ENCODE assay signal across 19 cellular contexts in the genomic region with DNA sequence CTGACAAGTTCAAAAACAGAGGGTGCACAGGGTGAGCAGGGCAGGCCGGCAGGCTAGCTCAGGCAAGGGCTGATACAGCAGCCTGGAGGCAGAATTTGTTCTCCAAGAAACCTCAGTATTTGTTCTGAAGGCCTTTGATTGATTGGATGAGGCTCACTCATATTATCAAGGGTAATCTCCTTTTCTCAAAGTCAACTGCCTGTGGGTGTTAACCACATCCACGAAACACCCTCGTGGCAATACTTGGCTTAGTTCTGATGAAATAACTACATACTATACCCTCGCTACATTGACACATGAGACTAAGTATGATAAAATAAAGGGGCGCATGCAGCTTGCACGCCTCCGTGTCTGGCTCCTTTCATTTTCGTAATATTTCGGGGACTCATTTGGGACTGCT. TPM values are rescaled to one million over a fixed set of nuclear protein-coding genes. Genes with fewer than 3 reads are reported as not detected.
DNase-seq lines count a peak whose midpoint lies in the region; TF ChIP-seq lines count a peak whose summit lies in the region.
"Had no signal": no experiment of that assay in that cellular context is flagged by ENCODE, and none has a peak within 500 bp of the region (broad histone marks: within the 10 kb centered on the region; RNA-seq: fewer than 3 reads in every experiment).

No MANE protein-coding gene starts in this region.

- H3K9ac ChIP-seq in Loucy (ENCODE audit: low read depth, low read length, poor library complexity, severe bottlenecking), result peak overlapping the region; percentile 61
- H3K9ac ChIP-seq in SK-N-SH, result no peak overlapping the region
- H3K9ac ChIP-seq: KMS-11 had no signal

- POLR2A ChIA-PET in activated CD4-positive, alpha-beta T cell treated with anti-CD3 and anti-CD28 coated beads, Interleukin-2, amount 10 ng/mL, durations not matched to agents 7 days and 5 days (lab: Charles Lee), result no interaction called here
- POLR2A ChIA-PET in SK-N-SH (lab: Yijun Ruan, JAX), result no interaction called here

- CTCF ChIA-PET in activated CD4-positive, alpha-beta T cell treated with anti-CD3 and anti-CD28 coated beads, Interleukin-2, amount 10 ng/mL, durations not matched to agents 7 days and 5 days (lab: Charles Lee), result interaction anchor here (1.3 to 2.8 kb wide), 3 partner anchors 10 to 126 kb away, joined by 3 to 12 read pairs (median 8); no protein-coding TSS in a partner anchor
- CTCF ChIA-PET in SK-N-SH (lab: Yijun Ruan, JAX), result interaction anchor here (1.0 to 3.1 kb wide), 6 partner anchors 11 to 246 kb away, joined by 3 to 23 read pairs (median 5); no protein-coding TSS in a partner anchor

- H2AFZ ChIP-seq in Loucy (ENCODE audit: low read length) (no peak overlapping the region), SK-N-SH (ENCODE audit: low read depth) (no peak overlapping the region)
- H2AFZ ChIP-seq: PC-9 had no signal

- peaks cover under 1% of the 10 kb centered on the region for H4K20me1 ChIP-seq in Loucy (ENCODE audit: insufficient read depth, low read length, poor library complexity, severe bottlenecking)
- H4K20me1 ChIP-seq in SK-N-SH (ENCODE audit: insufficient read depth), result no peaks in the 10 kb centered on the region

- peaks cover 8% of the 10 kb centered on the region; the same call in 1 of the 2 replicates for H3F3A ChIP-seq in Loucy (ENCODE audit: low read depth)
- no peaks in the 10 kb centered on the region for H3F3A ChIP-seq in SK-N-SH (replicated peaks; ENCODE audit: insufficient read depth)

- no peak overlapping the region for H3K27ac ChIP-seq in SK-N-SH (ENCODE audit: low read depth in 2 of 2, low read length in 1 of 2)
- H3K27ac ChIP-seq: foreskin keratinocyte, KMS-11, PC-9, SK-N-MC, WERI-Rb-1 had no signal

- no peaks in the 10 kb centered on the region for H3K36me3 ChIP-seq in Loucy (ENCODE audit: insufficient read depth, low read length)
- H3K36me3 ChIP-seq in SK-N-SH (replicated peaks in 1 of 2; ENCODE audit: control insufficient read depth in 1 of 2, insufficient read depth in 2 of 2, low read length in 1 of 2), result no peaks in the 10 kb centered on the region
- H3K36me3 ChIP-seq: WERI-Rb-1 had no signal

- H3K27me3 ChIP-seq in Loucy (ENCODE audit: insufficient read depth, low read length, poor library complexity, severe bottlenecking), result no peaks in the 10 kb centered on the region
- peaks cover 18% of the 10 kb centered on the region; the same call in 1 of the 2 replicates for H3K27me3 ChIP-seq in SK-N-SH (ENCODE audit: insufficient read depth)

- no peaks in the 10 kb centered on the region for H3K9me3 ChIP-seq in Loucy (ENCODE audit: insufficient read depth, low read depth, low read length)
- no peaks in the 10 kb centered on the region for H3K9me3 ChIP-seq in SK-N-SH
- H3K9me3 ChIP-seq: Caco-2 had no signal

- peaks cover 28% of the 10 kb centered on the region for H3K4me1 Mint-ChIP-seq in activated CD4-positive, alpha-beta T cell treated with anti-CD3 and anti-CD28 coated beads, Interleukin-2, amount 10 ng/mL, durations not matched to agents 7 days and 5 days

- no peaks in the 10 kb centered on the region for H3K36me3 Mint-ChIP-seq in activated CD4-positive, alpha-beta T cell treated with anti-CD3 and anti-CD28 coated beads, Interleukin-2, amount 10 ng/mL, durations not matched to agents 7 days and 5 days (ENCODE audit: low read depth)

- DNase-seq in activated CD8-positive, alpha-beta memory T cell treated with anti-CD3 and anti-CD28 coated beads, Interleukin-2, amount 50 U/mL, for 4 hours, result peak; percentile 33
- DNase-seq in activated CD8-positive, alpha-beta memory T cell treated with anti-CD3 and anti-CD28 coated beads for 24 hours, result no peak
- DNase-seq in activated CD4-positive, alpha-beta T cell treated with anti-CD3 and anti-CD28 coated beads, Interleukin-2, amount 10 ng/mL, durations not matched to agents 7 days and 5 days, result peak; percentile 59
- DNase-seq in erythroblast (lab: John Stamatoyannopoulos, UW), result peak; percentile 56 to 72
- DNase-seq in NCI-H2107 treated with DMSO at 0.1 percent for 48 hours (lab: John Stamatoyannopoulos, UW; ENCODE audit: unreplicated experiment), result no peak
- DNase-seq in SK-N-SH, result no peak
- DNase-seq in NCI-H2081 (lab: John Stamatoyannopoulos, UW), result no peak
- DNase-seq: Caco-2, foreskin keratinocyte, NCI-H146, NCI-H446 treated with DMSO at 0.1 percent for 48 hours, PC-9, trophoblast cell, WERI-Rb-1 had no signal

- no peaks in the 10 kb centered on the region for H3K9me2 ChIP-seq in Loucy (replicated peaks; ENCODE audit: low read depth, low read length)
- no peaks in the 10 kb centered on the region for H3K9me2 ChIP-seq in SK-N-SH

- H3K79me2 ChIP-seq in Loucy (ENCODE audit: insufficient read depth, low read length) (peaks cover 4% of the 10 kb centered on the region), SK-N-SH (ENCODE audit: insufficient read depth) (peaks cover 1% of the 10 kb centered on the region; the same call in 1 of the 2 replicates)

- 73% methylated on average over 9 of the region's 9 CpGs for WGBS in SK-N-SH (ENCODE audit: low lambda C conversion rate)

- H3K9me3 Mint-ChIP-seq in activated CD4-positive, alpha-beta T cell treated with anti-CD3 and anti-CD28 coated beads, Interleukin-2, amount 10 ng/mL, durations not matched to agents 7 days and 5 days, result no peaks in the 10 kb centered on the region
- H3K9me3 Mint-ChIP-seq: nephron had no signal

- peak overlapping the region; percentile 67 for H3K27ac Mint-ChIP-seq in activated CD4-positive, alpha-beta T cell treated with anti-CD3 and anti-CD28 coated beads, Interleukin-2, amount 10 ng/mL, durations not matched to agents 7 days and 5 days
- H3K27ac Mint-ChIP-seq: nephron had no signal

- TF ChIP-seq EP300 in SK-N-SH (IDR thresholded peaks at IDR 0.05; ENCODE audit: borderline replicate concordance in 1 of 2, low read depth in 1 of 2, low read length in 1 of 2), result no peak

- H3K4me2 ChIP-seq in Loucy (ENCODE audit: low read depth, low read length, poor library complexity, severe bottlenecking), result peak overlapping the region; percentile 86
- no peak overlapping the region for H3K4me2 ChIP-seq in SK-N-SH
- H3K4me2 ChIP-seq: KMS-11, PC-9 had no signal

- no peak for TF ChIP-seq POLR2A in erythroblast (IDR thresholded peaks at IDR 0.05; ENCODE audit: low read length)

- H3K4me3 ChIP-seq in Loucy (ENCODE audit: low read length, poor library complexity, severe bottlenecking), result peak overlapping the region; percentile 63
- no peak overlapping the region for H3K4me3 ChIP-seq in SK-N-SH (ENCODE audit: low read depth in 2 of 2, low read length in 1 of 2)
- H3K4me3 ChIP-seq: lung, PC-9, SK-N-MC had no signal

- TF ChIP-seq CTCF in Loucy (conservative IDR thresholded peaks at IDR 0.05; ENCODE audit: low read length) (no peak), SK-N-SH (IDR thresholded peaks at IDR 0.05) (no peak)

- H3K4me1 ChIP-seq in Loucy (ENCODE audit: insufficient read depth, low read length, poor library complexity, severe bottlenecking) (peaks cover 51% of the 10 kb centered on the region), SK-N-SH (ENCODE audit: control insufficient read depth in 1 of 2, insufficient read depth in 2 of 2, low read depth in 1 of 2, low read length in 1 of 2) (peaks cover 0 to 9% of the 10 kb centered on the region in 2 experiments; a peak in 1 of 4 replicates)
- H3K4me1 ChIP-seq: foreskin keratinocyte had no signal

- no peak for TF ChIP-seq RAD21 in SK-N-SH (IDR thresholded peaks at IDR 0.05; ENCODE audit: low read length)

- H3K4me3 Mint-ChIP-seq in activated CD4-positive, alpha-beta T cell treated with anti-CD3 and anti-CD28 coated beads, Interleukin-2, amount 10 ng/mL, durations not matched to agents 7 days and 5 days, result no peak overlapping the region
- H3K4me3 Mint-ChIP-seq: nephron had no signal

- peaks cover 16% of the 10 kb centered on the region for H3K27me3 Mint-ChIP-seq in activated CD4-positive, alpha-beta T cell treated with anti-CD3 and anti-CD28 coated beads, Interleukin-2, amount 10 ng/mL, durations not matched to agents 7 days and 5 days

TF ChIP-seq in SK-N-SH, 30 proteins besides CTCF, POLR2A, EP300 and RAD21 (continues in another document):
- TF ChIP-seq, protein P1, sequence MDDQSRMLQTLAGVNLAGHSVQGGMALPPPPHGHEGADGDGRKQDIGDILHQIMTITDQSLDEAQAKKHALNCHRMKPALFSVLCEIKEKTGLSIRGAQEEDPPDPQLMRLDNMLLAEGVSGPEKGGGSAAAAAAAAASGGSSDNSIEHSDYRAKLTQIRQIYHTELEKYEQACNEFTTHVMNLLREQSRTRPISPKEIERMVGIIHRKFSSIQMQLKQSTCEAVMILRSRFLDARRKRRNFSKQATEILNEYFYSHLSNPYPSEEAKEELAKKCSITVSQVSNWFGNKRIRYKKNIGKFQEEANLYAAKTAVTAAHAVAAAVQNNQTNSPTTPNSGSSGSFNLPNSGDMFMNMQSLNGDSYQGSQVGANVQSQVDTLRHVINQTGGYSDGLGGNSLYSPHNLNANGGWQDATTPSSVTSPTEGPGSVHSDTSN (IDR thresholded peaks at IDR 0.05), result no peak
- TF ChIP-seq SMC3 (IDR thresholded peaks at IDR 0.05; ENCODE audit: low read depth, low read length), result no peak
- TF ChIP-seq, protein P2, sequence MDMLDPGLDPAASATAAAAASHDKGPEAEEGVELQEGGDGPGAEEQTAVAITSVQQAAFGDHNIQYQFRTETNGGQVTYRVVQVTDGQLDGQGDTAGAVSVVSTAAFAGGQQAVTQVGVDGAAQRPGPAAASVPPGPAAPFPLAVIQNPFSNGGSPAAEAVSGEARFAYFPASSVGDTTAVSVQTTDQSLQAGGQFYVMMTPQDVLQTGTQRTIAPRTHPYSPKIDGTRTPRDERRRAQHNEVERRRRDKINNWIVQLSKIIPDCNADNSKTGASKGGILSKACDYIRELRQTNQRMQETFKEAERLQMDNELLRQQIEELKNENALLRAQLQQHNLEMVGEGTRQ (IDR thresholded peaks at IDR 0.05; ENCODE audit: borderline replicate concordance, low read depth, low read length), result no peak

RNA-seq across cellular contexts. Expression of a gene that starts 4.4 kb away (rescaled TPM):
- 10 to 100 TPM; 38.5 to 43.1 TPM for total RNA-seq in activated CD4-positive, alpha-beta T cell treated with anti-CD3 and anti-CD28 coated beads, Interleukin-2, amount 10 ng/mL, durations not matched to agents 7 days and 5 days
- polyA plus RNA-seq in SK-N-SH (2012; rRNA removed), result 24.3 and 25.1 TPM in 2 replicates
- polyA plus RNA-seq in SK-N-SH (2012; cell fraction: cytosol; rRNA removed), result 20.7 and 25.7 TPM in 2 replicates
- polyA plus RNA-seq in SK-N-SH (2012; cell fraction: nucleus; rRNA removed), result 39.2 and 43.0 TPM in 2 replicates

Comparison
In these comparisons a context has a peak if more than half of its experiments do, and no peak if none do; other contexts are left out.
1. DNase-seq: peak in activated CD8-positive, alpha-beta memory T cell treated with anti-CD3 and anti-CD28 coated beads, Interleukin-2, amount 50 U/mL, for 4 hours (single experiment), activated CD4-positive, alpha-beta T cell treated with anti-CD3 and anti-CD28 coated beads, Interleukin-2, amount 10 ng/mL, durations not matched to agents 7 days and 5 days (single experiment) and erythroblast (2 of 2); none in activated CD8-positive, alpha-beta memory T cell treated with anti-CD3 and anti-CD28 coated beads for 24 hours (single experiment), NCI-H2107 treated with DMSO at 0.1 percent for 48 hours (single experiment), SK-N-SH (single experiment) and NCI-H2081 (0 of 2).